ENCODE assay signal across 21 cellular contexts in genomic region chr6:79686698-79687309, GRCh38. TPM values are rescaled to one million over a fixed set of nuclear protein-coding genes. Genes with fewer than 3 reads are reported as not detected.
DNase-seq lines count a peak whose midpoint lies in the region; ATAC-seq and TF ChIP-seq lines count a peak whose summit lies in the region.
"Had no signal": no experiment of that assay in that cellular context is flagged by ENCODE, and none has a peak within 500 bp of the region (broad histone marks: within the 10 kb centered on the region; RNA-seq: fewer than 3 reads in every experiment).

No MANE protein-coding gene starts in this region.

- H3K36me3 Mint-ChIP-seq in Calu3 (ENCODE audit: insufficient read depth, unreplicated experiment), result no peaks in the 10 kb centered on the region
- peaks cover 40% of the 10 kb centered on the region for H3K36me3 Mint-ChIP-seq in nephron progenitor cell (ENCODE audit: low read depth)
- H3K36me3 Mint-ChIP-seq: activated naive CD4-positive, alpha-beta T cell treated with anti-CD3 and anti-CD28 coated beads, Interleukin-2, amount 10 ng/mL, durations not matched to agents 7 days and 5 days; CD14-positive monocyte had no signal

- H3K4me1 Mint-ChIP-seq in Calu3 (ENCODE audit: low read depth, unreplicated experiment), result peaks cover 40% of the 10 kb centered on the region
- H3K4me1 Mint-ChIP-seq in nephron progenitor cell, result peaks cover 33% of the 10 kb centered on the region
- H3K4me1 Mint-ChIP-seq: activated naive CD4-positive, alpha-beta T cell treated with anti-CD3 and anti-CD28 coated beads, Interleukin-2, amount 10 ng/mL, durations not matched to agents 7 days and 5 days; CD14-positive monocyte had no signal

- no peaks in the 10 kb centered on the region for H3K27me3 Mint-ChIP-seq in Calu3 (ENCODE audit: unreplicated experiment)
- H3K27me3 Mint-ChIP-seq in nephron progenitor cell (ENCODE audit: low read depth, poor library complexity), result no peaks in the 10 kb centered on the region
- H3K27me3 Mint-ChIP-seq: activated naive CD4-positive, alpha-beta T cell treated with anti-CD3 and anti-CD28 coated beads, Interleukin-2, amount 10 ng/mL, durations not matched to agents 7 days and 5 days had no signal

- ATAC-seq in gastroesophageal sphincter, result peak; percentile 28
- no peak for ATAC-seq in GM18498 (IDR thresholded peaks at IDR 0.05; ENCODE audit: unreplicated experiment)

- WGBS in gastroesophageal sphincter (ENCODE audit: low coverage in 1 of 2), 2 donors, result 85% methylated on average over 2 of the region's 3 CpGs

- no peaks in the 10 kb centered on the region for H3K9me3 ChIP-seq in gastroesophageal sphincter
- H3K9me3 ChIP-seq: ascending aorta, HAP-1, testis had no signal

- no peak overlapping the region for H3K27ac ChIP-seq in gastroesophageal sphincter
- H3K27ac ChIP-seq: ascending aorta, PC-9, testis had no signal

- DNase-seq in Calu3 (no peak), OCI-M1 (lab: John Stamatoyannopoulos, UW) (peak; percentile 42), nephron progenitor cell (no peak), GF-D8 (lab: John Stamatoyannopoulos, UW) (no peak), NCI-H128 (lab: John Stamatoyannopoulos, UW; ENCODE audit: unreplicated experiment) (no peak)
- DNase-seq in NK-92 treated with Interleukin-12 subunit alpha and Interleukin-12 subunit beta, amount 100 ng/mL, for 24 hours (lab: John Stamatoyannopoulos, UW), result no peak
- DNase-seq: activated CD8-positive, alpha-beta memory T cell treated with anti-CD3 and anti-CD28 coated beads for 24 hours; activated naive CD4-positive, alpha-beta T cell treated with anti-CD3 and anti-CD28 coated beads, Interleukin-2, amount 10 ng/mL, durations not matched to agents 7 days and 5 days; activated T-cell treated with anti-CD3 and anti-CD28 coated beads, Interleukin-2, amount 50 U/mL, for 48 hours; DMS 273 treated with DMSO at 0.1 percent for 48 hours; KBM-7; PC-9; posterior cingulate gyrus; SHP77; stimulated activated CD4-positive, alpha-beta T cell treated with anti-CD3 and anti-CD28 coated beads, Interleukin-15, amount 100 ng/mL, for 24 hours; testis had no signal

- no peak for TF ChIP-seq EP300 in gastroesophageal sphincter (IDR thresholded peaks at IDR 0.05)

- CTCF ChIA-PET in Calu3 (lab: Charles Lee), result interaction anchor here (1.1 kb wide), 1 partner anchor 14 kb away, joined by 8 read pairs; no protein-coding TSS in a partner anchor

- H3K36me3 ChIP-seq in gastroesophageal sphincter, result no peaks in the 10 kb centered on the region
- H3K36me3 ChIP-seq: ascending aorta, HAP-1 had no signal

- H3K27me3 ChIP-seq in gastroesophageal sphincter, result no peaks in the 10 kb centered on the region
- H3K27me3 ChIP-seq: ascending aorta, testis had no signal

- peaks cover 0 to 29% (median 4%) of the 10 kb centered on the region in 3 donors for H3K4me1 ChIP-seq in gastroesophageal sphincter
- H3K4me1 ChIP-seq: ascending aorta, HAP-1 had no signal

- TF ChIP-seq CTCF in Calu3 (IDR thresholded peaks at IDR 0.05; ENCODE audit: unreplicated experiment) (no peak), gastroesophageal sphincter (IDR thresholded peaks at IDR 0.05) (no peak), nephron progenitor cell (IDR thresholded peaks at IDR 0.05) (no peak)

- intact Hi-C loops in Calu3 (cut with micrococcal nuclease; ENCODE audit: unreplicated experiment), result no loop called here

- H3K4me3 Mint-ChIP-seq in Calu3 (ENCODE audit: low read depth, unreplicated experiment) (no peak overlapping the region), nephron progenitor cell (no peak overlapping the region)
- H3K4me3 Mint-ChIP-seq: activated naive CD4-positive, alpha-beta T cell treated with anti-CD3 and anti-CD28 coated beads, Interleukin-2, amount 10 ng/mL, durations not matched to agents 7 days and 5 days; CD14-positive monocyte had no signal

- no peak overlapping the region for H3K4me3 ChIP-seq in gastroesophageal sphincter
- H3K4me3 ChIP-seq: ascending aorta, HAP-1, PC-9, testis had no signal

- no peak for TF ChIP-seq POLR2A in gastroesophageal sphincter (IDR thresholded peaks at IDR 0.05)

- BruUV-seq in Calu3 (replicated peaks; lab: Mats Ljungman, UMichigan), result no TSS peak

- H3K27ac Mint-ChIP-seq in Calu3 (ENCODE audit: unreplicated experiment) (peak overlapping the region; percentile 47), nephron progenitor cell (peak overlapping the region; percentile 2)
- H3K27ac Mint-ChIP-seq: activated naive CD4-positive, alpha-beta T cell treated with anti-CD3 and anti-CD28 coated beads, Interleukin-2, amount 10 ng/mL, durations not matched to agents 7 days and 5 days; CD14-positive monocyte had no signal

- H3K9me3 Mint-ChIP-seq in Calu3 (ENCODE audit: low read depth, unreplicated experiment), result no peaks in the 10 kb centered on the region
- peaks cover 14% of the 10 kb centered on the region for H3K9me3 Mint-ChIP-seq in nephron progenitor cell
- H3K9me3 Mint-ChIP-seq: activated naive CD4-positive, alpha-beta T cell treated with anti-CD3 and anti-CD28 coated beads, Interleukin-2, amount 10 ng/mL, durations not matched to agents 7 days and 5 days had no signal

RNA-seq across cellular contexts. Expression of gene SH3BGRL2, which starts 55.7 kb away (rescaled TPM):
- total RNA-seq in Calu3 (2022) (44.3 and 46.1 TPM in 2 replicates), gastroesophageal sphincter (10 to 100 TPM; 24.4 to 52.3 (median 33.2) TPM)
